22 cellular contexts compared by ENCODE assay signal in the genomic region with DNA sequence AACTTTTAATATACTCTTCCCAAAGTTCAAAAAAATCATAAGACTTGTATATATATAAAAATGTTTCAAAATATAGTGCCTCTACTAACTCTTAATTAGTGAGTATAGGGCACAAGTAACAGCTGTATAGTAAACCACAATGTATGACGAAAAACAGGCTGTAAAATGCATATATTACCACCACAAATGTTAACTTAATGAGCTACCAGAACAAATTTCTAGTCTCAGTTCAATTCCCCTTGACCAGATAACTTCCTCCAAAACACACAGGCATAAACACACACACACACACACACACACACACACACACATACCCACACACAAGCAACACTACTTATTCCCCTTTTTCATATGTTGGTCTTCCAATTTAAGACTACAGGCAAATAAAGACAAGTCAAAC.
"Had no signal": no experiment of that assay in that cellular context is flagged by ENCODE, and none has a peak within 500 bp of the region (broad histone marks: within the 10 kb centered on the region; RNA-seq: fewer than 3 reads in every experiment).

No MANE protein-coding gene starts in this region.

- H3K4me3 Mint-ChIP-seq: activated B cell treated with CpG ODN at 0.5 μM for 24 hours; activated CD4-positive, alpha-beta memory T cell treated with anti-CD3 and anti-CD28 coated beads for 36 hours; activated naive CD4-positive, alpha-beta T cell treated with anti-CD3 and anti-CD28 coated beads, Interleukin-2, amount 10 ng/mL, durations not matched to agents 7 days and 5 days; activated T-cell treated with anti-CD3 and anti-CD28 coated beads, Interleukin-2, amount 50 U/mL, for 72 hours; endodermal cell; naive thymus-derived CD4-positive, alpha-beta T cell; neural progenitor cell; stimulated activated memory B cell treated with anti-CD40 and anti-IgM and Interleukin-4, amounts not matched to agents 10 μg/mL and 1 μg/mL and 100 μg/mL, for 72 hours had no signal

- H3K36me3 Mint-ChIP-seq: activated CD4-positive, alpha-beta memory T cell treated with anti-CD3 and anti-CD28 coated beads for 36 hours; activated naive CD4-positive, alpha-beta T cell treated with anti-CD3 and anti-CD28 coated beads, Interleukin-2, amount 10 ng/mL, durations not matched to agents 7 days and 5 days; neural progenitor cell had no signal

- DNase-seq: activated B cell treated with CpG ODN at 0.5 μM for 24 hours; activated CD4-positive, alpha-beta memory T cell treated with anti-CD3 and anti-CD28 coated beads for 36 hours; activated CD4-positive, alpha-beta T cell treated with anti-CD3 and anti-CD28 coated beads for 4 hours; activated effector memory CD4-positive, alpha-beta T cell treated with Interleukin-2 at 50 U/mL for 16 hours; activated naive CD4-positive, alpha-beta T cell treated with anti-CD3 and anti-CD28 coated beads, Interleukin-2, amount 10 ng/mL, durations not matched to agents 7 days and 5 days; activated T-cell treated with anti-CD3 and anti-CD28 coated beads, Interleukin-2, amount 50 U/mL, for 72 hours; amygdala; cerebellar nuclear complex; endodermal cell; esophagus squamous epithelium; gastrocnemius medialis; head of caudate nucleus; left cardiac atrium; mesendoderm; naive thymus-derived CD4-positive, alpha-beta T cell; posterior cingulate gyrus; right lobe of liver; stimulated activated CD4-positive, alpha-beta T cell treated with anti-CD3 and anti-CD28 coated beads, Interleukin-2, amount 100 ng/mL, for 24 hours; T-helper 9 cell; uterus had no signal

- H3K27ac Mint-ChIP-seq: activated B cell treated with CpG ODN at 0.5 μM for 24 hours; activated CD4-positive, alpha-beta memory T cell treated with anti-CD3 and anti-CD28 coated beads for 36 hours; activated naive CD4-positive, alpha-beta T cell treated with anti-CD3 and anti-CD28 coated beads, Interleukin-2, amount 10 ng/mL, durations not matched to agents 7 days and 5 days; activated T-cell treated with anti-CD3 and anti-CD28 coated beads, Interleukin-2, amount 50 U/mL, for 72 hours; endodermal cell; naive thymus-derived CD4-positive, alpha-beta T cell; neural progenitor cell; stimulated activated memory B cell treated with anti-CD40 and anti-IgM and Interleukin-4, amounts not matched to agents 10 μg/mL and 1 μg/mL and 100 μg/mL, for 72 hours had no signal

- H3K4me1 Mint-ChIP-seq: activated naive CD4-positive, alpha-beta T cell treated with anti-CD3 and anti-CD28 coated beads, Interleukin-2, amount 10 ng/mL, durations not matched to agents 7 days and 5 days; endodermal cell; neural progenitor cell had no signal

- H3K27me3 Mint-ChIP-seq: activated B cell treated with CpG ODN at 0.5 μM for 24 hours; activated CD4-positive, alpha-beta memory T cell treated with anti-CD3 and anti-CD28 coated beads for 36 hours; activated naive CD4-positive, alpha-beta T cell treated with anti-CD3 and anti-CD28 coated beads, Interleukin-2, amount 10 ng/mL, durations not matched to agents 7 days and 5 days; naive thymus-derived CD4-positive, alpha-beta T cell; stimulated activated memory B cell treated with anti-CD40 and anti-IgM and Interleukin-4, amounts not matched to agents 10 μg/mL and 1 μg/mL and 100 μg/mL, for 72 hours had no signal

- H3K9me3 Mint-ChIP-seq: activated B cell treated with CpG ODN at 0.5 μM for 24 hours; activated CD4-positive, alpha-beta memory T cell treated with anti-CD3 and anti-CD28 coated beads for 36 hours; activated naive CD4-positive, alpha-beta T cell treated with anti-CD3 and anti-CD28 coated beads, Interleukin-2, amount 10 ng/mL, durations not matched to agents 7 days and 5 days; activated T-cell treated with anti-CD3 and anti-CD28 coated beads, Interleukin-2, amount 50 U/mL, for 72 hours; endodermal cell; naive thymus-derived CD4-positive, alpha-beta T cell; neural progenitor cell; stimulated activated memory B cell treated with anti-CD40 and anti-IgM and Interleukin-4, amounts not matched to agents 10 μg/mL and 1 μg/mL and 100 μg/mL, for 72 hours had no signal
